In genomic region chr3:72891053-72891855, GRCh38 we compare ENCODE assay signal across 10 cellular contexts. TPM values are rescaled to one million over a fixed set of nuclear protein-coding genes. Genes with fewer than 3 reads are reported as not detected.
DNase-seq lines count a peak whose midpoint lies in the region; ATAC-seq, FAIRE-seq and TF ChIP-seq lines count a peak whose summit lies in the region.
"Had no signal": no experiment of that assay in that cellular context is flagged by ENCODE, and none has a peak within 500 bp of the region (broad histone marks: within the 10 kb centered on the region; RNA-seq: fewer than 3 reads in every experiment).

No MANE protein-coding gene starts in this region.

- H3K27ac ChIP-seq in A549, result peak overlapping the region in 1 of 2 experiments; percentile 51; a peak in 3 of 6 replicates
- peak overlapping the region; percentile 56 for H3K27ac ChIP-seq in mammary epithelial cell (ENCODE audit: insufficient read depth, low read depth, low read length)

- DNase-seq in A549 (ENCODE audit: low read depth in 1 of 2, low spot score in 1 of 2) (no peak), M059J (ENCODE audit: low read depth) (peak; percentile 87), mammary epithelial cell (peak; percentile 77), medulla oblongata (ENCODE audit: extremely low spot score) (peak; percentile 42), midbrain (lab: John Stamatoyannopoulos, UW) (no peak), NCI-H1048 (lab: John Stamatoyannopoulos, UW) (no peak)
- no peak for DNase-seq in activated T-cell treated with anti-CD3 and anti-CD28 coated beads, Interleukin-2, amount 50 U/mL, for 1 hour
- DNase-seq: small intestine had no signal

- H3K4me1 ChIP-seq in A549 (peaks cover 29% of the 10 kb centered on the region), mammary epithelial cell (ENCODE audit: insufficient read depth, low read length) (peaks cover 58% of the 10 kb centered on the region)

- H3K36me3 ChIP-seq in mammary epithelial cell (ENCODE audit: insufficient read depth, low read length), result no peaks in the 10 kb centered on the region

- no peak for TF ChIP-seq POLR2A in A549 (IDR thresholded peaks at IDR 0.05; ENCODE audit: low read length)

- POLR2A ChIA-PET in A549 (lab: Yijun Ruan, JAX), result no interaction called here

- peak overlapping the region; percentile 1; the same call in 1 of the 3 replicates for H3K4me2 ChIP-seq in A549
- H3K4me2 ChIP-seq in mammary epithelial cell (ENCODE audit: insufficient read depth, low read depth, low read length), result peak overlapping the region; percentile 86

- FAIRE-seq in A549 (lab: Jason Lieb, UNC), result no peak
- FAIRE-seq: D721Med, small intestine had no signal

- no peaks in the 10 kb centered on the region for H3K79me2 ChIP-seq in mammary epithelial cell (ENCODE audit: insufficient read depth, low read length)

- no peak for ATAC-seq in A549
- ATAC-seq in GM21360 (IDR thresholded peaks at IDR 0.05; ENCODE audit: unreplicated experiment), result no peak

- dilution Hi-C loops in mammary epithelial cell (cut with HindIII; ENCODE audit: low sequenced_read_pairs), result no loop called here

- H2AFZ ChIP-seq in mammary epithelial cell (ENCODE audit: low read depth, low read length), result peak overlapping the region; percentile 38

- in situ Hi-C loops in mammary epithelial cell (cut with MboI; ENCODE audit: low sequenced_read_pairs in 2 of 2), result no loop called here

- H3K4me3 ChIP-seq in A549 (no peak overlapping the region), mammary epithelial cell (replicated peaks in 1 of 3; ENCODE audit: insufficient read depth in 1 of 3, low read depth in 2 of 3, low read length in 3 of 3) (no peak overlapping the region)

- TF ChIP-seq CTCF in A549 (IDR thresholded peaks at IDR 0.05), result no peak
- TF ChIP-seq CTCF in mammary epithelial cell (conservative IDR thresholded peaks at IDR 0.05 in 1 of 2, IDR thresholded peaks at IDR 0.05 in 1 of 2; ENCODE audit: extremely low read depth in 1 of 2, insufficient read depth in 1 of 2, low read depth in 1 of 2, low read length in 2 of 2), result no peak

- WGBS in A549 (ENCODE audit: missing lambda C conversion rate), result 56% methylated on average over 8 of the region's 8 CpGs
- WGBS in mammary epithelial cell (ENCODE audit: low coverage, missing lambda C conversion rate), result 8% methylated on average over 6 of the region's 8 CpGs

- H3K9ac ChIP-seq in mammary epithelial cell (ENCODE audit: insufficient read depth, low read length), result no peak overlapping the region

- H3K27me3 ChIP-seq in mammary epithelial cell (ENCODE audit: insufficient read depth, low read length), result no peaks in the 10 kb centered on the region

- BruUV-seq in mammary epithelial cell (replicated peaks; lab: Mats Ljungman, UMichigan), result no TSS peak

- no peak for TF ChIP-seq RAD21 in A549 (conservative IDR thresholded peaks at IDR 0.05 in 1 of 2, IDR thresholded peaks at IDR 0.05 in 1 of 2)

- H3K9me3 ChIP-seq in A549, result no peaks in the 10 kb centered on the region
- no peaks in the 10 kb centered on the region for H3K9me3 ChIP-seq in mammary epithelial cell (replicated peaks; ENCODE audit: insufficient read depth, low read length)

- intact Hi-C loops in mammary epithelial cell (cut with micrococcal nuclease), result no loop called here

- TF ChIP-seq EP300 in A549 (IDR thresholded peaks at IDR 0.05), result no peak

- CTCF ChIA-PET in A549 (lab: Yijun Ruan, JAX), result interaction anchor here (0.8 to 1.9 kb wide), 3 partner anchors 12 to 40 kb away, joined by 4 to 9 read pairs (median 6); no protein-coding TSS in a partner anchor
- CTCF ChIA-PET in mammary epithelial cell (lab: Charles Lee; ENCODE audit: low non-redundant PET), result no interaction called here

- H4K20me1 ChIP-seq in mammary epithelial cell (ENCODE audit: insufficient read depth, low read length), result no peaks in the 10 kb centered on the region

TF ChIP-seq in A549, 52 proteins besides CTCF, POLR2A, EP300 and RAD21:
- no peak for TF ChIP-seq TFCP2L1 (CRISPR knock-in tag; IDR thresholded peaks at IDR 0.05)
TF ChIP-seq in A549: peak in this region for 0.

RNA-seq across cellular contexts. Expression of gene GXYLT2, which starts 3.4 kb away (rescaled TPM):
- polyA plus RNA-seq in A549 (2011; rRNA removed) (3.2 and 3.3 TPM in 2 replicates), A549 (2017; fragmentation: RNase III; extraction: RNeasy Plus Mini Kit Qiagen cat#74134 plus additional on column Dnase treatment) (1.9 to 2.3 TPM (median 2.0 TPM) in 3 replicates), mammary epithelial cell (5.8 TPM)
- 0.96 and 1.5 TPM in 2 replicates for polyA plus RNA-seq in A549 (2012; cell fraction: cytosol; rRNA removed)
- polyA plus RNA-seq in A549 (2012; cell fraction: nucleus; rRNA removed), result 0.37 and 0.58 TPM in 2 replicates
- 4.2 and 6.2 TPM in 2 replicates for polyA minus RNA-seq in A549 (2011; rRNA and poly(A)+ RNA removed)
- total RNA-seq in M059J (2014; rRNA removed; shearing (Covaris generic)), result 2.3 and 7.7 TPM in 2 replicates
- 1 to 10 TPM; 3.9 to 9.3 TPM for total RNA-seq in mammary epithelial cell
- 15.3 TPM for polyA minus RNA-seq in mammary epithelial cell

RNA-seq across cellular contexts. Expression of gene SHQ1, which starts 43.0 kb away (rescaled TPM):
- 19.5 and 22.2 TPM in 2 replicates for polyA plus RNA-seq in A549 (2011; rRNA removed)
- 7.1 and 8.2 TPM in 2 replicates for polyA plus RNA-seq in A549 (2012; cell fraction: cytosol; rRNA removed)
- polyA plus RNA-seq in A549 (2012; cell fraction: nucleus; rRNA removed), result 4.2 and 7.1 TPM in 2 replicates
- 16.4 to 18.0 TPM (median 17.1 TPM) in 3 replicates for polyA plus RNA-seq in A549 (2017; fragmentation: RNase III; extraction: RNeasy Plus Mini Kit Qiagen cat#74134 plus additional on column Dnase treatment)
- 8.4 and 9.3 TPM in 2 replicates for polyA minus RNA-seq in A549 (2011; rRNA and poly(A)+ RNA removed)
- total RNA-seq in M059J (2014; rRNA removed; shearing (Covaris generic)), result 12.6 and 14.0 TPM in 2 replicates
- 10 to 100 TPM; 17.0 to 23.0 TPM for total RNA-seq in mammary epithelial cell
- 12.4 TPM for polyA plus RNA-seq in mammary epithelial cell
- polyA minus RNA-seq in mammary epithelial cell, result 18.1 TPM

Comparison
In these comparisons a context has a peak if more than half of its experiments do, and no peak if none do; other contexts are left out.
1. DNase-seq: peak in M059J (single experiment), mammary epithelial cell (single experiment) and medulla oblongata (single experiment); none in A549 (0 of 2), midbrain (single experiment), activated T-cell treated with anti-CD3 and anti-CD28 coated beads, Interleukin-2, amount 50 U/mL, for 1 hour (single experiment) and NCI-H1048 (single experiment).